In the genomic region with DNA sequence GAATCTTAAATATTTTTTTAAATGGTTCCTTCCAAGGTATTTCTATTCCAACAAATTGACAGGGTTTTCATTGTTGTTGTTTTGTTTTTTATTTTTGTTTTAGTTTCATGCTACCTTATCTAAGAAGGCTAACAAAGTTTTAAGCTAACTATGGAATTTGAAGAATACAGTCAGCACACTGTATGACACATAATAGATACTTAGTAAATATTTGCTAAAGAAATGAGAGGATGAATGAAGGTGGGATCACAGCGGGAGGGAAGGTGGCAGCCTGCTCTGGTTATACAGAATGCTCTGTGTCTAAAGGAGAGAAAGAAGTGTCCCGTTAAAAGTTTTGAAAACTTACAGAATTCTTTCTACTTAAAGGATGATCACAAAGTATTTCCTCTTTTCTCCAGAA, we compare ENCODE assay signal across 1 cellular context.
TF ChIP-seq lines count a peak whose summit lies in the region.

No MANE protein-coding gene starts in this region.

TF ChIP-seq in WTC11, 78 proteins besides CTCF, POLR2A, EP300 and RAD21 (continued from another document):
- TF ChIP-seq, protein P1, sequence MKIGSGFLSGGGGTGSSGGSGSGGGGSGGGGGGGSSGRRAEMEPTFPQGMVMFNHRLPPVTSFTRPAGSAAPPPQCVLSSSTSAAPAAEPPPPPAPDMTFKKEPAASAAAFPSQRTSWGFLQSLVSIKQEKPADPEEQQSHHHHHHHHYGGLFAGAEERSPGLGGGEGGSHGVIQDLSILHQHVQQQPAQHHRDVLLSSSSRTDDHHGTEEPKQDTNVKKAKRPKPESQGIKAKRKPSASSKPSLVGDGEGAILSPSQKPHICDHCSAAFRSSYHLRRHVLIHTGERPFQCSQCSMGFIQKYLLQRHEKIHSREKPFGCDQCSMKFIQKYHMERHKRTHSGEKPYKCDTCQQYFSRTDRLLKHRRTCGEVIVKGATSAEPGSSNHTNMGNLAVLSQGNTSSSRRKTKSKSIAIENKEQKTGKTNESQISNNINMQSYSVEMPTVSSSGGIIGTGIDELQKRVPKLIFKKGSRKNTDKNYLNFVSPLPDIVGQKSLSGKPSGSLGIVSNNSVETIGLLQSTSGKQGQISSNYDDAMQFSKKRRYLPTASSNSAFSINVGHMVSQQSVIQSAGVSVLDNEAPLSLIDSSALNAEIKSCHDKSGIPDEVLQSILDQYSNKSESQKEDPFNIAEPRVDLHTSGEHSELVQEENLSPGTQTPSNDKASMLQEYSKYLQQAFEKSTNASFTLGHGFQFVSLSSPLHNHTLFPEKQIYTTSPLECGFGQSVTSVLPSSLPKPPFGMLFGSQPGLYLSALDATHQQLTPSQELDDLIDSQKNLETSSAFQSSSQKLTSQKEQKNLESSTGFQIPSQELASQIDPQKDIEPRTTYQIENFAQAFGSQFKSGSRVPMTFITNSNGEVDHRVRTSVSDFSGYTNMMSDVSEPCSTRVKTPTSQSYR (CRISPR knock-in tag; IDR thresholded peaks at IDR 0.05) = no peak
- TF ChIP-seq, protein P2, sequence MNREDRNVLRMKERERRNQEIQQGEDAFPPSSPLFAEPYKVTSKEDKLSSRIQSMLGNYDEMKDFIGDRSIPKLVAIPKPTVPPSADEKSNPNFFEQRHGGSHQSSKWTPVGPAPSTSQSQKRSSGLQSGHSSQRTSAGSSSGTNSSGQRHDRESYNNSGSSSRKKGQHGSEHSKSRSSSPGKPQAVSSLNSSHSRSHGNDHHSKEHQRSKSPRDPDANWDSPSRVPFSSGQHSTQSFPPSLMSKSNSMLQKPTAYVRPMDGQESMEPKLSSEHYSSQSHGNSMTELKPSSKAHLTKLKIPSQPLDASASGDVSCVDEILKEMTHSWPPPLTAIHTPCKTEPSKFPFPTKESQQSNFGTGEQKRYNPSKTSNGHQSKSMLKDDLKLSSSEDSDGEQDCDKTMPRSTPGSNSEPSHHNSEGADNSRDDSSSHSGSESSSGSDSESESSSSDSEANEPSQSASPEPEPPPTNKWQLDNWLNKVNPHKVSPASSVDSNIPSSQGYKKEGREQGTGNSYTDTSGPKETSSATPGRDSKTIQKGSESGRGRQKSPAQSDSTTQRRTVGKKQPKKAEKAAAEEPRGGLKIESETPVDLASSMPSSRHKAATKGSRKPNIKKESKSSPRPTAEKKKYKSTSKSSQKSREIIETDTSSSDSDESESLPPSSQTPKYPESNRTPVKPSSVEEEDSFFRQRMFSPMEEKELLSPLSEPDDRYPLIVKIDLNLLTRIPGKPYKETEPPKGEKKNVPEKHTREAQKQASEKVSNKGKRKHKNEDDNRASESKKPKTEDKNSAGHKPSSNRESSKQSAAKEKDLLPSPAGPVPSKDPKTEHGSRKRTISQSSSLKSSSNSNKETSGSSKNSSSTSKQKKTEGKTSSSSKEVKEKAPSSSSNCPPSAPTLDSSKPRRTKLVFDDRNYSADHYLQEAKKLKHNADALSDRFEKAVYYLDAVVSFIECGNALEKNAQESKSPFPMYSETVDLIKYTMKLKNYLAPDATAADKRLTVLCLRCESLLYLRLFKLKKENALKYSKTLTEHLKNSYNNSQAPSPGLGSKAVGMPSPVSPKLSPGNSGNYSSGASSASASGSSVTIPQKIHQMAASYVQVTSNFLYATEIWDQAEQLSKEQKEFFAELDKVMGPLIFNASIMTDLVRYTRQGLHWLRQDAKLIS (CRISPR knock-in tag; IDR thresholded peaks at IDR 0.05; ENCODE audit: borderline replicate concordance) = no peak
- no peak for TF ChIP-seq SMAD4 (CRISPR knock-in tag; IDR thresholded peaks at IDR 0.05)
